Comparison of ENCODE assay signal across 1 cellular context in the genomic region with DNA sequence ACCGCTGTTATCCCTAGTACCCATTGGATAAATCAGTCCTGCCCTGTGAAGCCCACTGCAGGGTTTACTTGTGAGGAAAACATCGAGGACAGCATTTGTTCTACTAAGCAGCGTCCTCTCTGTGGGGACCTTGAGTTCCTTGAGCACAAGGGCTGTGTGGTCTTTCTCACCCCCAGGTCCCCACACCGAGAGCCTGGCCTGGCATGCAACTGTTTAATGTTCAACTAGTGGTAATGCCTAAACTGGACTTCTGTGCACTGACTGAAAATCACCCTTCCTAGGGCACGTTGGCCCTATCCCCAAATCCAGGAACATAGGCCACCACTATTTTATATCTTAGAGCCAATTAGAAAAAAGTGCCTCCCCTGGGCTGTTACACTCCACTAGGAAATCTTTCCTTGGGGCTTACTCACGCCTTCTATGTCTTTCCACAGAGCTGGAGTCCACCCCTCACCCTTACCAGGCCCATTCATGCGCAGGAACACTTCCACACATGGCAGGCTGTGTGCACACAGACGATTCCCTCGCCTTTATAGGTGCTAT.
A peak's percentile ranks its signal among the peaks of the same experiment; 100 is the strongest.
TF ChIP-seq lines count a peak whose summit lies in the region.

No MANE protein-coding gene starts in this region.

TF ChIP-seq in HepG2, 621 proteins besides CTCF, POLR2A, EP300 and RAD21:
- TF ChIP-seq, protein P1, sequence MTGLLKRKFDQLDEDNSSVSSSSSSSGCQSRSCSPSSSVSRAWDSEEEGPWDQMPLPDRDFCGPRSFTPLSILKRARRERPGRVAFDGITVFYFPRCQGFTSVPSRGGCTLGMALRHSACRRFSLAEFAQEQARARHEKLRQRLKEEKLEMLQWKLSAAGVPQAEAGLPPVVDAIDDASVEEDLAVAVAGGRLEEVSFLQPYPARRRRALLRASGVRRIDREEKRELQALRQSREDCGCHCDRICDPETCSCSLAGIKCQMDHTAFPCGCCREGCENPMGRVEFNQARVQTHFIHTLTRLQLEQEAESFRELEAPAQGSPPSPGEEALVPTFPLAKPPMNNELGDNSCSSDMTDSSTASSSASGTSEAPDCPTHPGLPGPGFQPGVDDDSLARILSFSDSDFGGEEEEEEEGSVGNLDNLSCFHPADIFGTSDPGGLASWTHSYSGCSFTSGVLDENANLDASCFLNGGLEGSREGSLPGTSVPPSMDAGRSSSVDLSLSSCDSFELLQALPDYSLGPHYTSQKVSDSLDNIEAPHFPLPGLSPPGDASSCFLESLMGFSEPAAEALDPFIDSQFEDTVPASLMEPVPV (CRISPR knock-in tag; IDR thresholded peaks at IDR 0.05), result no peak
- no peak for TF ChIP-seq FOXO1 (CRISPR knock-in tag; IDR thresholded peaks at IDR 0.05)
- TF ChIP-seq CBX5 (CRISPR knock-in tag; IDR thresholded peaks at IDR 0.05; ENCODE audit: borderline replicate concordance), result no peak
- TF ChIP-seq, protein P2, sequence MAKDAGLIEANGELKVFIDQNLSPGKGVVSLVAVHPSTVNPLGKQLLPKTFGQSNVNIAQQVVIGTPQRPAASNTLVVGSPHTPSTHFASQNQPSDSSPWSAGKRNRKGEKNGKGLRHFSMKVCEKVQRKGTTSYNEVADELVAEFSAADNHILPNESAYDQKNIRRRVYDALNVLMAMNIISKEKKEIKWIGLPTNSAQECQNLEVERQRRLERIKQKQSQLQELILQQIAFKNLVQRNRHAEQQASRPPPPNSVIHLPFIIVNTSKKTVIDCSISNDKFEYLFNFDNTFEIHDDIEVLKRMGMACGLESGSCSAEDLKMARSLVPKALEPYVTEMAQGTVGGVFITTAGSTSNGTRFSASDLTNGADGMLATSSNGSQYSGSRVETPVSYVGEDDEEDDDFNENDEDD (CRISPR knock-in tag; IDR thresholded peaks at IDR 0.05; ENCODE audit: borderline replicate concordance), result no peak
- no peak for TF ChIP-seq SMAD9 (CRISPR knock-in tag; IDR thresholded peaks at IDR 0.05)
- TF ChIP-seq, protein P3, sequence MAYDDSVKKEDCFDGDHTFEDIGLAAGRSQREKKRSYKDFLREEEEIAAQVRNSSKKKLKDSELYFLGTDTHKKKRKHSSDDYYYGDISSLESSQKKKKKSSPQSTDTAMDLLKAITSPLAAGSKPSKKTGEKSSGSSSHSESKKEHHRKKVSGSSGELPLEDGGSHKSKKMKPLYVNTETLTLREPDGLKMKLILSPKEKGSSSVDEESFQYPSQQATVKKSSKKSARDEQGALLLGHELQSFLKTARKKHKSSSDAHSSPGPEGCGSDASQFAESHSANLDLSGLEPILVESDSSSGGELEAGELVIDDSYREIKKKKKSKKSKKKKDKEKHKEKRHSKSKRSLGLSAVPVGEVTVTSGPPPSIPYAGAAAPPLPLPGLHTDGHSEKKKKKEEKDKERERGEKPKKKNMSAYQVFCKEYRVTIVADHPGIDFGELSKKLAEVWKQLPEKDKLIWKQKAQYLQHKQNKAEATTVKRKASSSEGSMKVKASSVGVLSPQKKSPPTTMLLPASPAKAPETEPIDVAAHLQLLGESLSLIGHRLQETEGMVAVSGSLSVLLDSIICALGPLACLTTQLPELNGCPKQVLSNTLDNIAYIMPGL (CRISPR knock-in tag; IDR thresholded peaks at IDR 0.05; ENCODE audit: borderline replicate concordance in 1 of 2, low read depth in 1 of 2), result no peak
- TF ChIP-seq SMARCE1 (IDR thresholded peaks at IDR 0.05; ENCODE audit: borderline replicate concordance), result no peak
- TF ChIP-seq, protein P4, sequence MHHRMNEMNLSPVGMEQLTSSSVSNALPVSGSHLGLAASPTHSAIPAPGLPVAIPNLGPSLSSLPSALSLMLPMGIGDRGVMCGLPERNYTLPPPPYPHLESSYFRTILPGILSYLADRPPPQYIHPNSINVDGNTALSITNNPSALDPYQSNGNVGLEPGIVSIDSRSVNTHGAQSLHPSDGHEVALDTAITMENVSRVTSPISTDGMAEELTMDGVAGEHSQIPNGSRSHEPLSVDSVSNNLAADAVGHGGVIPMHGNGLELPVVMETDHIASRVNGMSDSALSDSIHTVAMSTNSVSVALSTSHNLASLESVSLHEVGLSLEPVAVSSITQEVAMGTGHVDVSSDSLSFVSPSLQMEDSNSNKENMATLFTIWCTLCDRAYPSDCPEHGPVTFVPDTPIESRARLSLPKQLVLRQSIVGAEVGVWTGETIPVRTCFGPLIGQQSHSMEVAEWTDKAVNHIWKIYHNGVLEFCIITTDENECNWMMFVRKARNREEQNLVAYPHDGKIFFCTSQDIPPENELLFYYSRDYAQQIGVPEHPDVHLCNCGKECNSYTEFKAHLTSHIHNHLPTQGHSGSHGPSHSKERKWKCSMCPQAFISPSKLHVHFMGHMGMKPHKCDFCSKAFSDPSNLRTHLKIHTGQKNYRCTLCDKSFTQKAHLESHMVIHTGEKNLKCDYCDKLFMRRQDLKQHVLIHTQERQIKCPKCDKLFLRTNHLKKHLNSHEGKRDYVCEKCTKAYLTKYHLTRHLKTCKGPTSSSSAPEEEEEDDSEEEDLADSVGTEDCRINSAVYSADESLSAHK (CRISPR knock-in tag; IDR thresholded peaks at IDR 0.05; ENCODE audit: borderline replicate concordance), result no peak
- no peak for TF ChIP-seq ZSCAN31 (CRISPR knock-in tag; IDR thresholded peaks at IDR 0.05; ENCODE audit: low read depth)
- TF ChIP-seq BHLHE40 (IDR thresholded peaks at IDR 0.05; ENCODE audit: low read length), result no peak
- TF ChIP-seq TEAD3 (CRISPR knock-in tag; optimal IDR thresholded peaks at IDR 0.05; ENCODE audit: borderline replicate concordance), result peak; percentile 36
- TF ChIP-seq MYNN (CRISPR knock-in tag; IDR thresholded peaks at IDR 0.05; ENCODE audit: low read depth), result no peak
- TF ChIP-seq, protein P5, sequence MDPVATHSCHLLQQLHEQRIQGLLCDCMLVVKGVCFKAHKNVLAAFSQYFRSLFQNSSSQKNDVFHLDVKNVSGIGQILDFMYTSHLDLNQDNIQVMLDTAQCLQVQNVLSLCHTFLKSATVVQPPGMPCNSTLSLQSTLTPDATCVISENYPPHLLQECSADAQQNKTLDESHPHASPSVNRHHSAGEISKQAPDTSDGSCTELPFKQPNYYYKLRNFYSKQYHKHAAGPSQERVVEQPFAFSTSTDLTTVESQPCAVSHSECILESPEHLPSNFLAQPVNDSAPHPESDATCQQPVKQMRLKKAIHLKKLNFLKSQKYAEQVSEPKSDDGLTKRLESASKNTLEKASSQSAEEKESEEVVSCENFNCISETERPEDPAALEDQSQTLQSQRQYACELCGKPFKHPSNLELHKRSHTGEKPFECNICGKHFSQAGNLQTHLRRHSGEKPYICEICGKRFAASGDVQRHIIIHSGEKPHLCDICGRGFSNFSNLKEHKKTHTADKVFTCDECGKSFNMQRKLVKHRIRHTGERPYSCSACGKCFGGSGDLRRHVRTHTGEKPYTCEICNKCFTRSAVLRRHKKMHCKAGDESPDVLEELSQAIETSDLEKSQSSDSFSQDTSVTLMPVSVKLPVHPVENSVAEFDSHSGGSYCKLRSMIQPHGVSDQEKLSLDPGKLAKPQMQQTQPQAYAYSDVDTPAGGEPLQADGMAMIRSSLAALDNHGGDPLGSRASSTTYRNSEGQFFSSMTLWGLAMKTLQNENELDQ (CRISPR knock-in tag; IDR thresholded peaks at IDR 0.05; ENCODE audit: borderline replicate concordance), result no peak
- TF ChIP-seq IRX3 (CRISPR knock-in tag; IDR thresholded peaks at IDR 0.05; ENCODE audit: borderline replicate concordance, low read depth), result no peak
- no peak for TF ChIP-seq ZSCAN12 (CRISPR knock-in tag; IDR thresholded peaks at IDR 0.05)
- TF ChIP-seq, protein P6, sequence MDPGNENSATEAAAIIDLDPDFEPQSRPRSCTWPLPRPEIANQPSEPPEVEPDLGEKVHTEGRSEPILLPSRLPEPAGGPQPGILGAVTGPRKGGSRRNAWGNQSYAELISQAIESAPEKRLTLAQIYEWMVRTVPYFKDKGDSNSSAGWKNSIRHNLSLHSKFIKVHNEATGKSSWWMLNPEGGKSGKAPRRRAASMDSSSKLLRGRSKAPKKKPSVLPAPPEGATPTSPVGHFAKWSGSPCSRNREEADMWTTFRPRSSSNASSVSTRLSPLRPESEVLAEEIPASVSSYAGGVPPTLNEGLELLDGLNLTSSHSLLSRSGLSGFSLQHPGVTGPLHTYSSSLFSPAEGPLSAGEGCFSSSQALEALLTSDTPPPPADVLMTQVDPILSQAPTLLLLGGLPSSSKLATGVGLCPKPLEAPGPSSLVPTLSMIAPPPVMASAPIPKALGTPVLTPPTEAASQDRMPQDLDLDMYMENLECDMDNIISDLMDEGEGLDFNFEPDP (CRISPR knock-in tag; conservative IDR thresholded peaks at IDR 0.05), result 0 out of 2 replicates have a peak, but pooled peaks have one; percentile 46
- no peak for TF ChIP-seq SUZ12 (IDR thresholded peaks at IDR 0.05; ENCODE audit: low read depth, low read length)
- TF ChIP-seq, protein P7, sequence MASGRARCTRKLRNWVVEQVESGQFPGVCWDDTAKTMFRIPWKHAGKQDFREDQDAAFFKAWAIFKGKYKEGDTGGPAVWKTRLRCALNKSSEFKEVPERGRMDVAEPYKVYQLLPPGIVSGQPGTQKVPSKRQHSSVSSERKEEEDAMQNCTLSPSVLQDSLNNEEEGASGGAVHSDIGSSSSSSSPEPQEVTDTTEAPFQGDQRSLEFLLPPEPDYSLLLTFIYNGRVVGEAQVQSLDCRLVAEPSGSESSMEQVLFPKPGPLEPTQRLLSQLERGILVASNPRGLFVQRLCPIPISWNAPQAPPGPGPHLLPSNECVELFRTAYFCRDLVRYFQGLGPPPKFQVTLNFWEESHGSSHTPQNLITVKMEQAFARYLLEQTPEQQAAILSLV (CRISPR knock-in tag; IDR thresholded peaks at IDR 0.05; ENCODE audit: borderline replicate concordance), result 0 out of 2 replicates have a peak, but pooled peaks have one; percentile 27
- no peak for TF ChIP-seq ZKSCAN5 (CRISPR knock-in tag; IDR thresholded peaks at IDR 0.05)
- TF ChIP-seq, protein P8, sequence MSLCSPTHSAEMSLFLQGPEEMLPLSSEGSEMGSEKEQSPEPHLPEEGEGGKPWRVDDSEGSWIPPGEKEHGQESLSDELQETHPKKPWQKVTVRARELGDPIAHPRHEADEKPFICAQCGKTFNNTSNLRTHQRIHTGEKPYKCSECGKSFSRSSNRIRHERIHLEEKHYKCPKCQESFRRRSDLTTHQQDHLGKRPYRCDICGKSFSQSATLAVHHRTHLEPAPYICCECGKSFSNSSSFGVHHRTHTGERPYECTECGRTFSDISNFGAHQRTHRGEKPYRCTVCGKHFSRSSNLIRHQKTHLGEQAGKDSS (CRISPR knock-in tag; IDR thresholded peaks at IDR 0.05; ENCODE audit: borderline replicate concordance, low read depth), result no peak
- TF ChIP-seq, protein P9, sequence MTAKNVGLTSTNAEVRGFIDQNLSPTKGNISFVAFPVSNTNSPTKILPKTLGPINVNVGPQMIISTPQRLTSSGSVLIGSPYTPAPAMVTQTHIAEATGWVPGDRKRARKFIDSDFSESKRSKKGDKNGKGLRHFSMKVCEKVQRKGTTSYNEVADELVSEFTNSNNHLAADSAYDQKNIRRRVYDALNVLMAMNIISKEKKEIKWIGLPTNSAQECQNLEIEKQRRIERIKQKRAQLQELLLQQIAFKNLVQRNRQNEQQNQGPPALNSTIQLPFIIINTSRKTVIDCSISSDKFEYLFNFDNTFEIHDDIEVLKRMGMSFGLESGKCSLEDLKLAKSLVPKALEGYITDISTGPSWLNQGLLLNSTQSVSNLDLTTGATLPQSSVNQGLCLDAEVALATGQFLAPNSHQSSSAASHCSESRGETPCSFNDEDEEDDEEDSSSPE (CRISPR knock-in tag; IDR thresholded peaks at IDR 0.05), result no peak
- TF ChIP-seq, protein P10, sequence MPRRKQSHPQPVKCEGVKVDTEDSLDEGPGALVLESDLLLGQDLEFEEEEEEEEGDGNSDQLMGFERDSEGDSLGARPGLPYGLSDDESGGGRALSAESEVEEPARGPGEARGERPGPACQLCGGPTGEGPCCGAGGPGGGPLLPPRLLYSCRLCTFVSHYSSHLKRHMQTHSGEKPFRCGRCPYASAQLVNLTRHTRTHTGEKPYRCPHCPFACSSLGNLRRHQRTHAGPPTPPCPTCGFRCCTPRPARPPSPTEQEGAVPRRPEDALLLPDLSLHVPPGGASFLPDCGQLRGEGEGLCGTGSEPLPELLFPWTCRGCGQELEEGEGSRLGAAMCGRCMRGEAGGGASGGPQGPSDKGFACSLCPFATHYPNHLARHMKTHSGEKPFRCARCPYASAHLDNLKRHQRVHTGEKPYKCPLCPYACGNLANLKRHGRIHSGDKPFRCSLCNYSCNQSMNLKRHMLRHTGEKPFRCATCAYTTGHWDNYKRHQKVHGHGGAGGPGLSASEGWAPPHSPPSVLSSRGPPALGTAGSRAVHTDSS (CRISPR knock-in tag; conservative IDR thresholded peaks at IDR 0.05), result no peak
- no peak for TF ChIP-seq DMAP1 (CRISPR knock-in tag; IDR thresholded peaks at IDR 0.05)
- TF ChIP-seq KAT2B (IDR thresholded peaks at IDR 0.05; ENCODE audit: borderline replicate concordance, low read depth, low read length), result no peak
- TF ChIP-seq HNF4A (CRISPR knock-in tag; IDR thresholded peaks at IDR 0.05), result no peak
- TF ChIP-seq, protein P11, sequence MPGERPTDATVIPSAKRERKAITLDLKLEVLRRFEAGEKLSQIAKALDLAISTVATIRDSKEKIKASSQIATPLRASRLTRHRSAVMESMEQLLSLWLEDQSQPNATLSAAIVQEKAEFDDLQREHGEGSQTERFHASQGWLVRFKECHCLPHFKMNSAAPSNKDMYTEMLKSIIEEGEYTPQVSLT (CRISPR knock-in tag; IDR thresholded peaks at IDR 0.05; ENCODE audit: borderline replicate concordance, low read depth), result no peak
- TF ChIP-seq ZNF256 (CRISPR knock-in tag; conservative IDR thresholded peaks at IDR 0.05), result no peak
- TF ChIP-seq, protein P12, sequence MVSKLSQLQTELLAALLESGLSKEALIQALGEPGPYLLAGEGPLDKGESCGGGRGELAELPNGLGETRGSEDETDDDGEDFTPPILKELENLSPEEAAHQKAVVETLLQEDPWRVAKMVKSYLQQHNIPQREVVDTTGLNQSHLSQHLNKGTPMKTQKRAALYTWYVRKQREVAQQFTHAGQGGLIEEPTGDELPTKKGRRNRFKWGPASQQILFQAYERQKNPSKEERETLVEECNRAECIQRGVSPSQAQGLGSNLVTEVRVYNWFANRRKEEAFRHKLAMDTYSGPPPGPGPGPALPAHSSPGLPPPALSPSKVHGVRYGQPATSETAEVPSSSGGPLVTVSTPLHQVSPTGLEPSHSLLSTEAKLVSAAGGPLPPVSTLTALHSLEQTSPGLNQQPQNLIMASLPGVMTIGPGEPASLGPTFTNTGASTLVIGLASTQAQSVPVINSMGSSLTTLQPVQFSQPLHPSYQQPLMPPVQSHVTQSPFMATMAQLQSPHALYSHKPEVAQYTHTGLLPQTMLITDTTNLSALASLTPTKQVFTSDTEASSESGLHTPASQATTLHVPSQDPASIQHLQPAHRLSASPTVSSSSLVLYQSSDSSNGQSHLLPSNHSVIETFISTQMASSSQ (IDR thresholded peaks at IDR 0.05; ENCODE audit: low read depth), result 0 out of 2 replicates have a peak, but pooled peaks have one; percentile 21
- TF ChIP-seq, protein P12 (CRISPR knock-in tag; IDR thresholded peaks at IDR 0.05; ENCODE audit: borderline replicate concordance), result no peak
TF ChIP-seq in HepG2: peak in this region for 4.
